In genomic region chr11:121533556-121534050, GRCh38 we compare ENCODE assay signal across 1 cellular context.
TF ChIP-seq lines count a peak whose summit lies in the region.

No MANE protein-coding gene starts in this region.

TF ChIP-seq in GM23338, 12 proteins besides CTCF, POLR2A, EP300 and RAD21 (continued from another document):
- TF ChIP-seq REST (IDR thresholded peaks at IDR 0.05; ENCODE audit: unreplicated experiment) = no peak
- TF ChIP-seq STAT1 (IDR thresholded peaks at IDR 0.05; ENCODE audit: unreplicated experiment) = no peak
- TF ChIP-seq EZH2 (IDR thresholded peaks at IDR 0.05; ENCODE audit: low read depth, unreplicated experiment) = no peak
- no peak for TF ChIP-seq EZH2phosphoT487 (IDR thresholded peaks at IDR 0.05; ENCODE audit: unreplicated experiment)
- no peak for TF ChIP-seq ETS1 (IDR thresholded peaks at IDR 0.05)
- TF ChIP-seq CREB1 (CRISPR knock-in tag; IDR thresholded peaks at IDR 0.05; ENCODE audit: low read depth) = no peak
- no peak for TF ChIP-seq POLR2AphosphoS5 (IDR thresholded peaks at IDR 0.05; ENCODE audit: low read depth)
TF ChIP-seq in GM23338: peak in this region for 0.
